Comparison of ENCODE assay signal across 19 cellular contexts in the genomic region with DNA sequence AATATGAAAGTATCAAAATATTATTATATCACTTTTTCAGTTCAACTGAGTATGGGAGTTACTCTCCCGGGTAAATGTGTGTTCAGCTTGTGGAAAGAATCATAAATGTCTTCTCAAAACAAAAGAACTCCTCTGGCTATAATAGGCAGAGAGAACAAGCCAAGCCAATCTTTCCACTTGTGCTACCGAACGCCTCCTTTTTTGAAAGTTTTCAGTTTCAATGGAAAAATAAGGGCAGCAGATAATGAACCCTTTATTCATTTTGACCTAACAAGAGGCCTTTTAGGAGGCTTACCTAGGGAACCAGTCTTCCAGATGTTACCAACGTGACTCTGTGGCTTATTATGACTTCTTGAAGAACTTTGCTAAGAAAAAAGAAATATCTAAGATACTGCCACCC.
"Had no signal": no experiment of that assay in that cellular context is flagged by ENCODE, and none has a peak within 500 bp of the region (broad histone marks: within the 10 kb centered on the region; RNA-seq: fewer than 3 reads in every experiment).

No MANE protein-coding gene starts in this region.

- H3K36me3 ChIP-seq: heart left ventricle, neutrophil, tibial nerve, upper lobe of right lung, vagina had no signal

- H3K36me3 Mint-ChIP-seq: naive thymus-derived CD8-positive, alpha-beta T cell had no signal

- H3K9me3 Mint-ChIP-seq: endodermal cell; naive thymus-derived CD8-positive, alpha-beta T cell had no signal

- ATAC-seq: esophagus mucosa; heart left ventricle; mucosa of descending colon; naive thymus-derived CD8-positive, alpha-beta T cell; right cardiac atrium; upper lobe of right lung had no signal

- H3K27me3 ChIP-seq: heart left ventricle, neutrophil, testis, tibial nerve, upper lobe of right lung, vagina had no signal

- H3K4me3 ChIP-seq: coronary artery, heart left ventricle, mucosa of descending colon, smooth muscle cell, testis, tibial nerve, upper lobe of right lung, vagina had no signal

- H3K4me1 ChIP-seq: testis, upper lobe of right lung had no signal

- H3K9me3 ChIP-seq: heart left ventricle, mucosa of descending colon, neutrophil, testis, tibial nerve, upper lobe of right lung, vagina had no signal

- DNase-seq: effector CD4-positive, alpha-beta T cell; endodermal cell; heart left ventricle; hippocampal formation; kidney glomerular epithelial cell; mucosa of descending colon; naive thymus-derived CD8-positive, alpha-beta T cell; posterior cingulate gyrus; right cardiac atrium; stimulated activated CD4-positive, alpha-beta T cell treated with anti-CD3 and anti-CD28 coated beads, Interleukin-2, amount 100 ng/mL, for 48 hours; stimulated activated naive CD4-positive, alpha-beta T cell treated with Interleukin-2 at 50 U/mL for 16 hours; testis; upper lobe of right lung had no signal

- H3K27ac ChIP-seq: coronary artery, heart left ventricle, neutrophil, testis, upper lobe of right lung, vagina had no signal

- H3K27ac Mint-ChIP-seq: endodermal cell; naive thymus-derived CD8-positive, alpha-beta T cell had no signal

- H3K4me1 Mint-ChIP-seq: naive thymus-derived CD8-positive, alpha-beta T cell had no signal

- H3K4me3 Mint-ChIP-seq: endodermal cell; naive thymus-derived CD8-positive, alpha-beta T cell had no signal
